Comparison of ENCODE assay signal across 18 cellular contexts in the genomic region with DNA sequence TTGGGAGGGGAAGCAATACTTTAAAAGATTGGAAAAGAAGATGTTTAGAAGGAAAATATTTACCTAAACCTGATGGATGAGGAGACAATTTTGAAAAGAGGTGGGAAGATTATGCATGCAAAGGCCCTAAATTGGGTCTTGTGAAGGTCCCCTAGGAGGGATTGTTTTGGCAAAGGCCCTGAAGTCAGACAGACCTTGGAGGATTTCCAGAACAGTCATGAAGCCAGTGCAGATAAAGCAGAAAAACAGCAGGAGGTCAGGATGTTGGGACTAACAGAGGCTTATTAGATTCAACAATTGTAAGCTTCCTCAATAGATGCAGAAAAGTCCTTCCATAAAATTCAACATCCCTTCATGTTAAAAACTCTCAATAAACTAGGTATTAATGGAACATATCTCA.
DNase-seq lines count a peak whose midpoint lies in the region; ATAC-seq and TF ChIP-seq lines count a peak whose summit lies in the region.
"Had no signal": no experiment of that assay in that cellular context is flagged by ENCODE, and none has a peak within 500 bp of the region (broad histone marks: within the 10 kb centered on the region; RNA-seq: fewer than 3 reads in every experiment).

No MANE protein-coding gene starts in this region.

- H3K79me2 ChIP-seq in GM23338 (replicated peaks; ENCODE audit: insufficient read depth): no peaks in the 10 kb centered on the region

- H3K4me3 ChIP-seq in heart right ventricle: no peak overlapping the region
- H3K4me3 ChIP-seq in fibroblast of pulmonary artery (replicated peaks; ENCODE audit: low read depth, low read length): no peak overlapping the region
- no peak overlapping the region for H3K4me3 ChIP-seq in sigmoid colon
- no peak overlapping the region for H3K4me3 ChIP-seq in GM23338
- H3K4me3 ChIP-seq: Peyer's patch had no signal

- peaks cover 6% of the 10 kb centered on the region for H3K4me1 Mint-ChIP-seq in GM23338
- H3K4me1 Mint-ChIP-seq: B cell; CD4-positive, alpha-beta memory T cell had no signal

- H2AFZ ChIP-seq in GM23338: no peak overlapping the region

- no peaks in the 10 kb centered on the region for H4K20me1 ChIP-seq in GM23338 (replicated peaks; ENCODE audit: insufficient read depth)

- H3K36me3 ChIP-seq in heart right ventricle (no peaks in the 10 kb centered on the region), sigmoid colon (no peaks in the 10 kb centered on the region), GM23338 (ENCODE audit: insufficient read depth) (no peaks in the 10 kb centered on the region)
- H3K36me3 ChIP-seq: Peyer's patch had no signal

- no peak overlapping the region for H3K4me2 ChIP-seq in GM23338

- H3K36me3 Mint-ChIP-seq in GM23338 (ENCODE audit: low read depth): peaks cover 3% of the 10 kb centered on the region; the same call in 2 of the 3 replicates
- H3K36me3 Mint-ChIP-seq: CD4-positive, alpha-beta memory T cell had no signal

- H3K27ac Mint-ChIP-seq in GM23338: no peak overlapping the region
- H3K27ac Mint-ChIP-seq: B cell; CD4-positive, alpha-beta memory T cell had no signal

- ATAC-seq in heart right ventricle: peak in 5 of 8 donors; percentile 29 to 79 (median 68)
- ATAC-seq in GM23338: no peak

- peaks cover 0 to 21% (median 0%) of the 10 kb centered on the region in 11 donors for H3K9me3 ChIP-seq in heart right ventricle
- H3K9me3 ChIP-seq in sigmoid colon: no peaks in the 10 kb centered on the region
- H3K9me3 ChIP-seq: Peyer's patch had no signal

- H3K4me1 ChIP-seq in heart right ventricle: peaks cover 0 to 15% (median 4%) of the 10 kb centered on the region in 9 donors
- H3K4me1 ChIP-seq in sigmoid colon: no peaks in the 10 kb centered on the region
- peaks cover 7% of the 10 kb centered on the region; the same call in 1 of the 2 replicates for H3K4me1 ChIP-seq in GM23338 (ENCODE audit: insufficient read depth)
- H3K4me1 ChIP-seq: Peyer's patch had no signal

- DNase-seq in heart right ventricle (peak in 1 of 2 donors; percentile 46), cardiac septum (ENCODE audit: low spot score) (no peak), NCI-H69 (lab: John Stamatoyannopoulos, UW) (peak; percentile 86), fibroblast of pulmonary artery (ENCODE audit: low read depth) (peak; percentile 3), ureter (ENCODE audit: low spot score) (no peak), sigmoid colon (no peak), GM23338 (ENCODE audit: low spot score) (no peak)
- DNase-seq: CD4-positive, alpha-beta memory T cell; DND-41; GDM1; GOT3; KG1; NCI-H1105 treated with DMSO at 0.1 percent for 48 hours; NCI-H1930; NCI-H526 treated with DMSO at 0.1 percent for 48 hours; Peyer's patch; SHP77 treated with DMSO at 0.1 percent for 48 hours had no signal

- no peaks in the 10 kb centered on the region for H3F3A ChIP-seq in GM23338 (replicated peaks; ENCODE audit: low read depth)

- peak overlapping the region in 4 of 10 donors; percentile 2 to 57 (median 17) for H3K27ac ChIP-seq in heart right ventricle
- no peak overlapping the region for H3K27ac ChIP-seq in sigmoid colon
- no peak overlapping the region for H3K27ac ChIP-seq in GM23338 (ENCODE audit: low read depth)
- H3K27ac ChIP-seq: Peyer's patch had no signal

- intact Hi-C loops in heart right ventricle (cut with DNase I) (no loop called here), cardiac septum (cut with DNase I) (no loop called here), sigmoid colon (cut with DNase I) (no loop called here)

- H3K4me3 Mint-ChIP-seq in GM23338: no peak overlapping the region
- H3K4me3 Mint-ChIP-seq: B cell; CD4-positive, alpha-beta memory T cell had no signal

- TF ChIP-seq CTCF in heart right ventricle (IDR thresholded peaks at IDR 0.05) (no peak), fibroblast of pulmonary artery (IDR thresholded peaks at IDR 0.05; ENCODE audit: low read length, missing control alignments) (no peak), sigmoid colon (IDR thresholded peaks at IDR 0.05) (no peak), GM23338 (conservative IDR thresholded peaks at IDR 0.05; ENCODE audit: low read depth in 2 of 2) (no peak)

- no peak for TF ChIP-seq POLR2A in sigmoid colon (IDR thresholded peaks at IDR 0.05)

- TF ChIP-seq EP300 in sigmoid colon (IDR thresholded peaks at IDR 0.05): no peak

- H3K27me3 Mint-ChIP-seq in GM23338 (ENCODE audit: insufficient read depth, low read depth, poor library complexity): no peaks in the 10 kb centered on the region
- H3K27me3 Mint-ChIP-seq: B cell; CD4-positive, alpha-beta memory T cell had no signal

- H3K9me3 Mint-ChIP-seq in GM23338: peaks cover 5% of the 10 kb centered on the region; the same call in 1 of the 3 replicates

- H3K9me2 ChIP-seq in GM23338 (ENCODE audit: insufficient read depth): peaks cover 6% of the 10 kb centered on the region; the same call in 1 of the 2 replicates

- no peaks in the 10 kb centered on the region for H3K27me3 ChIP-seq in heart right ventricle
- no peaks in the 10 kb centered on the region for H3K27me3 ChIP-seq in sigmoid colon
- H3K27me3 ChIP-seq in GM23338 (ENCODE audit: insufficient read depth): no peaks in the 10 kb centered on the region
- H3K27me3 ChIP-seq: Peyer's patch had no signal

TF ChIP-seq in GM23338, 12 proteins besides CTCF, POLR2A, EP300 and RAD21:
- TF ChIP-seq NANOG (IDR thresholded peaks at IDR 0.05; ENCODE audit: borderline replicate concordance): no peak
- TF ChIP-seq, protein P1, sequence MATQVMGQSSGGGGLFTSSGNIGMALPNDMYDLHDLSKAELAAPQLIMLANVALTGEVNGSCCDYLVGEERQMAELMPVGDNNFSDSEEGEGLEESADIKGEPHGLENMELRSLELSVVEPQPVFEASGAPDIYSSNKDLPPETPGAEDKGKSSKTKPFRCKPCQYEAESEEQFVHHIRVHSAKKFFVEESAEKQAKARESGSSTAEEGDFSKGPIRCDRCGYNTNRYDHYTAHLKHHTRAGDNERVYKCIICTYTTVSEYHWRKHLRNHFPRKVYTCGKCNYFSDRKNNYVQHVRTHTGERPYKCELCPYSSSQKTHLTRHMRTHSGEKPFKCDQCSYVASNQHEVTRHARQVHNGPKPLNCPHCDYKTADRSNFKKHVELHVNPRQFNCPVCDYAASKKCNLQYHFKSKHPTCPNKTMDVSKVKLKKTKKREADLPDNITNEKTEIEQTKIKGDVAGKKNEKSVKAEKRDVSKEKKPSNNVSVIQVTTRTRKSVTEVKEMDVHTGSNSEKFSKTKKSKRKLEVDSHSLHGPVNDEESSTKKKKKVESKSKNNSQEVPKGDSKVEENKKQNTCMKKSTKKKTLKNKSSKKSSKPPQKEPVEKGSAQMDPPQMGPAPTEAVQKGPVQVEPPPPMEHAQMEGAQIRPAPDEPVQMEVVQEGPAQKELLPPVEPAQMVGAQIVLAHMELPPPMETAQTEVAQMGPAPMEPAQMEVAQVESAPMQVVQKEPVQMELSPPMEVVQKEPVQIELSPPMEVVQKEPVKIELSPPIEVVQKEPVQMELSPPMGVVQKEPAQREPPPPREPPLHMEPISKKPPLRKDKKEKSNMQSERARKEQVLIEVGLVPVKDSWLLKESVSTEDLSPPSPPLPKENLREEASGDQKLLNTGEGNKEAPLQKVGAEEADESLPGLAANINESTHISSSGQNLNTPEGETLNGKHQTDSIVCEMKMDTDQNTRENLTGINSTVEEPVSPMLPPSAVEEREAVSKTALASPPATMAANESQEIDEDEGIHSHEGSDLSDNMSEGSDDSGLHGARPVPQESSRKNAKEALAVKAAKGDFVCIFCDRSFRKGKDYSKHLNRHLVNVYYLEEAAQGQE (IDR thresholded peaks at IDR 0.05; ENCODE audit: unreplicated experiment): no peak
- TF ChIP-seq ZNF331 (CRISPR knock-in tag; IDR thresholded peaks at IDR 0.05; ENCODE audit: low read depth): no peak
- TF ChIP-seq, protein P2, sequence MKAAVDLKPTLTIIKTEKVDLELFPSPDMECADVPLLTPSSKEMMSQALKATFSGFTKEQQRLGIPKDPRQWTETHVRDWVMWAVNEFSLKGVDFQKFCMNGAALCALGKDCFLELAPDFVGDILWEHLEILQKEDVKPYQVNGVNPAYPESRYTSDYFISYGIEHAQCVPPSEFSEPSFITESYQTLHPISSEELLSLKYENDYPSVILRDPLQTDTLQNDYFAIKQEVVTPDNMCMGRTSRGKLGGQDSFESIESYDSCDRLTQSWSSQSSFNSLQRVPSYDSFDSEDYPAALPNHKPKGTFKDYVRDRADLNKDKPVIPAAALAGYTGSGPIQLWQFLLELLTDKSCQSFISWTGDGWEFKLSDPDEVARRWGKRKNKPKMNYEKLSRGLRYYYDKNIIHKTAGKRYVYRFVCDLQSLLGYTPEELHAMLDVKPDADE (IDR thresholded peaks at IDR 0.05): no peak

Comparison
In these comparisons a context has a peak if more than half of its experiments do, and no peak if none do; other contexts are left out.
1. DNase-seq: peak in NCI-H69 (single experiment) and fibroblast of pulmonary artery (single experiment); none in cardiac septum (single experiment), ureter (single experiment), sigmoid colon (single experiment) and GM23338 (single experiment).